Comparison of ENCODE assay signal across 8 cellular contexts in the genomic region with DNA sequence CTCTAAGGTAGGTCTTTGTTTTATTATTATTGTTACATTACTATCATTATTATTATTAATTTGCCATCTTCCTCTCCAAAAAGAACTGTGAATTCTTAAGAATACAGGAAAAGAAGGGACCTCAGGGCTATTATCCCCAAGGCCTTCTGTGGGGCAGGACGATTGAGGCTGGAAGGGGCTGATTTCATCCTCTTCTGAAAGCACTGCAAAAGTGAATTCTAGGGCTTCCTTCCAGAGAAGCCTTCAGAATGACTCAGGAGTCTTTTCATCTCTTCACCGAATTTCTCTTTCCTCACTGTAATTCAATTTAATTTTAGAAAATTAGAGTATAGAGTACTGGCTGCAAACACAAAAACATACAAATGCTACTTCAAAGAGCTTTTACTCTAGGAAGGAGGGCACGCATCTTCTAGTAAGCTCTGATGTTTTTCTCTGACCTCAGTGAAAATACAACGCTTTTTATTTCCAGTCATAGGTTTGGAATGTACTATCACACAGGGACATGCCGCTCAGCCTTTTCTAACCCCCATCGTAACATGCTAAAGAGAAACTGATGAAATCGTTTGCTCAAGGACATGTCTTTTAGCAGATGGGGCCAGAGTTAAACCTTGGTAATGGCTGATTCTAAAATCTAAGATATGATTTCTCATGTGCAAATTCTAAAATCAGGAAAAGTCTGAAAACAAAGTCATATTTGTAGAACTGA.
DNase-seq lines count a peak whose midpoint lies in the region; ATAC-seq and TF ChIP-seq lines count a peak whose summit lies in the region.

No MANE protein-coding gene starts in this region.

- H3K4me3 ChIP-seq in endodermal cell (ENCODE audit: low read length): no peak overlapping the region
- no peak overlapping the region for H3K4me3 ChIP-seq in aorta (ENCODE audit: low read length in 2 of 2)

- H3K4me3 Mint-ChIP-seq in activated naive CD4-positive, alpha-beta T cell treated with anti-CD3 and anti-CD28 coated beads for 36 hours: no peak overlapping the region
- no peak overlapping the region for H3K4me3 Mint-ChIP-seq in endodermal cell
- no peak overlapping the region for H3K4me3 Mint-ChIP-seq in mesothelial cell of epicardium

- H3K36me3 Mint-ChIP-seq in activated naive CD4-positive, alpha-beta T cell treated with anti-CD3 and anti-CD28 coated beads for 36 hours (ENCODE audit: low read depth): no peaks in the 10 kb centered on the region
- H3K36me3 Mint-ChIP-seq in endodermal cell (ENCODE audit: low read depth) (no peaks in the 10 kb centered on the region), mesothelial cell of epicardium (no peaks in the 10 kb centered on the region)

- WGBS in endodermal cell (ENCODE audit: insufficient coverage in 1 of 2, insufficient read length in 1 of 2), 2 experiments: 59 to 69% methylated on average over 6 to 7 of the region's 7 CpGs
- WGBS in aorta, 2 donors: 16 to 21% methylated on average over 7 of the region's 7 CpGs

- CTCF ChIA-PET in activated naive CD4-positive, alpha-beta T cell treated with anti-CD3 and anti-CD28 coated beads for 36 hours (lab: Charles Lee): interaction anchor here (0.7 kb wide), 1 partner anchor 746 kb away, joined by 3 read pairs; no protein-coding TSS in a partner anchor

- peaks cover 39% of the 10 kb centered on the region for H3K4me1 Mint-ChIP-seq in activated naive CD4-positive, alpha-beta T cell treated with anti-CD3 and anti-CD28 coated beads for 36 hours (ENCODE audit: low read depth)
- H3K4me1 Mint-ChIP-seq in endodermal cell (peaks cover 25% of the 10 kb centered on the region), mesothelial cell of epicardium (peaks cover 36% of the 10 kb centered on the region)

- no peaks in the 10 kb centered on the region for H3K27me3 Mint-ChIP-seq in activated naive CD4-positive, alpha-beta T cell treated with anti-CD3 and anti-CD28 coated beads for 36 hours (ENCODE audit: low read depth)
- no peaks in the 10 kb centered on the region for H3K27me3 Mint-ChIP-seq in endodermal cell (ENCODE audit: insufficient read depth)
- no peaks in the 10 kb centered on the region for H3K27me3 Mint-ChIP-seq in mesothelial cell of epicardium (ENCODE audit: low read depth)

- H3K9me3 ChIP-seq in endodermal cell (ENCODE audit: control insufficient read depth, low read length) (no peaks in the 10 kb centered on the region), aorta (ENCODE audit: control insufficient read depth, low read length) (no peaks in the 10 kb centered on the region)

- ATAC-seq in aorta (ENCODE audit: low FRiP score) (peak; percentile 66), GM18511 (IDR thresholded peaks at IDR 0.05; ENCODE audit: unreplicated experiment) (no peak), HG03108 (IDR thresholded peaks at IDR 0.05; ENCODE audit: unreplicated experiment) (no peak)

- TF ChIP-seq CTCF in endodermal cell (conservative IDR thresholded peaks at IDR 0.05) (peak; percentile 2), mesothelial cell of epicardium (IDR thresholded peaks at IDR 0.05; ENCODE audit: unreplicated experiment) (no peak)

- H3K27ac Mint-ChIP-seq in activated naive CD4-positive, alpha-beta T cell treated with anti-CD3 and anti-CD28 coated beads for 36 hours: peak overlapping the region; percentile 33
- peak overlapping the region; percentile 23 for H3K27ac Mint-ChIP-seq in endodermal cell
- H3K27ac Mint-ChIP-seq in mesothelial cell of epicardium: peak overlapping the region; percentile 87

- DNase-seq in activated naive CD4-positive, alpha-beta T cell treated with anti-CD3 and anti-CD28 coated beads for 36 hours: no peak
- DNase-seq in activated naive CD4-positive, alpha-beta T cell (lab: John Stamatoyannopoulos, UW): no peak
- DNase-seq in endodermal cell (no peak), mesothelial cell of epicardium (ENCODE audit: low spot score in 2 of 2, unreplicated experiment in 2 of 2) (no peak), aorta (no peak), C1 segment of cervical spinal cord (lab: John Stamatoyannopoulos, UW) (no peak)

- H3K27me3 ChIP-seq in endodermal cell (ENCODE audit: control insufficient read depth, insufficient read depth, low read length, poor library complexity, severe bottlenecking) (no peaks in the 10 kb centered on the region), aorta (ENCODE audit: control insufficient read depth in 1 of 2, insufficient read depth in 2 of 2, low read length in 1 of 2) (no peaks in the 10 kb centered on the region)

- H3K4me1 ChIP-seq in endodermal cell (ENCODE audit: control insufficient read depth, insufficient read depth, low read length): no peaks in the 10 kb centered on the region
- H3K4me1 ChIP-seq in aorta (ENCODE audit: control insufficient read depth in 1 of 2, insufficient read depth in 2 of 2, low read length in 2 of 2): peaks cover 0 to 4% of the 10 kb centered on the region in 2 donors

- H3K27ac ChIP-seq in endodermal cell (ENCODE audit: low read depth, low read length) (no peak overlapping the region), aorta (ENCODE audit: low read depth in 1 of 2, low read length in 2 of 2) (peak overlapping the region in 1 of 2 donors; percentile 91)

- H3K9ac ChIP-seq in endodermal cell (ENCODE audit: extremely low read depth, low read length, poor library complexity, severe bottlenecking): no peak overlapping the region

- H3K36me3 ChIP-seq in endodermal cell (ENCODE audit: control insufficient read depth, insufficient read depth, low read length) (no peaks in the 10 kb centered on the region), aorta (ENCODE audit: control insufficient read depth in 1 of 2, insufficient read depth in 2 of 2, low read length in 1 of 2) (no peaks in the 10 kb centered on the region)

- H3K9me3 Mint-ChIP-seq in activated naive CD4-positive, alpha-beta T cell treated with anti-CD3 and anti-CD28 coated beads for 36 hours: no peaks in the 10 kb centered on the region
- peaks cover 21% of the 10 kb centered on the region for H3K9me3 Mint-ChIP-seq in endodermal cell
- peaks cover 4% of the 10 kb centered on the region for H3K9me3 Mint-ChIP-seq in mesothelial cell of epicardium

- intact Hi-C loops in activated naive CD4-positive, alpha-beta T cell treated with anti-CD3 and anti-CD28 coated beads for 36 hours (cut with micrococcal nuclease): loop anchor here (1.0 to 5.0 kb wide), 2 partner anchors 324 to 1204 kb away; no protein-coding TSS in a partner anchor
- intact Hi-C loops in aorta (cut with DNase I): loop anchor here in 1 of 2 donors (5.0 to 10.0 kb wide), 2 partner anchors 208 to 324 kb away; no protein-coding TSS in a partner anchor

Comparison
In these comparisons a context has a peak if more than half of its experiments do, and no peak if none do; other contexts are left out.
1. H3K27ac Mint-ChIP-seq: peak in every context shown above with its lines; median percentile 87 in mesothelial cell of epicardium; 33 in activated naive CD4-positive, alpha-beta T cell treated with anti-CD3 and anti-CD28 coated beads for 36 hours; 23 in endodermal cell.